Comparison of ENCODE assay signal across 24 cellular contexts in the genomic region with DNA sequence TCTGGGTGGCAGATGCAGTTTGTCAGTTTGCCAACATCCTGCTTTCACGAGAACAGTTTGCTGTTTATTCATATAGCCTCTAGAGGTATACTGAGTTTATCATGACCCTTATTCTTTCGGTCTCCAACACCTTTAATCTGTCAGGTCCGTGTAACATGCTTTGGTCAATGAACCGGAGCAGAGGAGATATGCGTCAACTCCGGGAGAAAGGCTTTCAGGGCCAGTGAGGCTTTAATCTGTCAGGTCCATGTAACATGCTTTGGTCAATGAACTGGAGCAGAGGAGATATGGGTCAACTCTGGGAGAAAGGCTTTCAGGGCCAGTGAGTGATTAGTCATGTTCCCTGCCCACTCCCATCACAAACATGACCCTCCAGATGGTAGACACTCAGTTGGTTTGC.
"Had no signal": no experiment of that assay in that cellular context is flagged by ENCODE, and none has a peak within 500 bp of the region (broad histone marks: within the 10 kb centered on the region; RNA-seq: fewer than 3 reads in every experiment).

No MANE protein-coding gene starts in this region.

- H3K4me1 ChIP-seq: gastrocnemius medialis, lower lobe of right lung, prostate gland, stomach, thyroid gland, vagina had no signal

- H3K4me3 ChIP-seq: coronary artery, gastrocnemius medialis, lower lobe of right lung, prostate gland, smooth muscle cell, stomach, thyroid gland, vagina had no signal

- H3K27ac ChIP-seq: coronary artery, gastrocnemius medialis, lower lobe of right lung, prostate gland, stomach, thyroid gland, vagina had no signal

- FAIRE-seq: keratinocyte had no signal

- H3K4me2 ChIP-seq: smooth muscle cell had no signal

- DNase-seq: dermis blood vessel endothelial cell; effector memory CD4-positive, alpha-beta T cell; erythroblast; gastrocnemius medialis; head of caudate nucleus; left ventricle myocardium superior; lower lobe of right lung; naive thymus-derived CD8-positive, alpha-beta T cell; nephron progenitor cell; nucleus accumbens; stimulated activated CD4-positive, alpha-beta T cell treated with anti-CD3 and anti-CD28 coated beads, Interleukin-12 subunit alpha, Interleukin-12 subunit beta, amount 100 ng/mL, for 4 hours; stimulated activated CD4-positive, alpha-beta T cell treated with anti-CD3 and anti-CD28 coated beads, Interleukin-1b, Interleukin-23, amount 100 ng/mL, for 48 hours; stimulated activated CD4-positive, alpha-beta T cell treated with anti-CD3 and anti-CD28 coated beads, Interleukin-4, amount 100 ng/mL, for 24 hours; stimulated activated naive CD4-positive, alpha-beta T cell treated with Interleukin-2 at 50 U/mL for 16 hours; stomach; trophoblast cell had no signal

- H3K36me3 ChIP-seq: gastrocnemius medialis, lower lobe of right lung, prostate gland, stomach, thyroid gland, vagina had no signal

- H3K27me3 ChIP-seq: gastrocnemius medialis, stomach, thyroid gland, vagina had no signal

- H3K9me3 ChIP-seq: gastrocnemius medialis, lower lobe of right lung, prostate gland, stomach, thyroid gland, vagina had no signal

- ATAC-seq: gastrocnemius medialis; left ventricle myocardium superior; lower lobe of right lung; naive thymus-derived CD8-positive, alpha-beta T cell; sciatic nerve; stimulated activated effector memory CD8-positive, alpha-beta T cell treated with anti-CD3 and anti-CD28 coated beads, Interleukin-12 subunit alpha, Interleukin-12 subunit beta, amount 100 ng/mL, for 72 hours had no signal
